8 cellular contexts compared by ENCODE assay signal in genomic region chr10:114876602-114877300, GRCh38.
DNase-seq lines count a peak whose midpoint lies in the region; TF ChIP-seq lines count a peak whose summit lies in the region.

No MANE protein-coding gene starts in this region.

- no peak overlapping the region for H3K4me3 ChIP-seq in cardiac fibroblast (replicated peaks in 1 of 2; ENCODE audit: low read depth in 2 of 2, low read length in 2 of 2)

- TF ChIP-seq CTCF in LNCAP (IDR thresholded peaks at IDR 0.05), result peak; percentile 85
- TF ChIP-seq CTCF in cardiac fibroblast (IDR thresholded peaks at IDR 0.05; ENCODE audit: low read depth, low read length), result peak; percentile 90

- DNase-seq in stimulated activated naive CD4-positive, alpha-beta T cell treated with Interleukin-2 at 50 U/mL for 16 hours (lab: John Stamatoyannopoulos, UW), result peak; percentile 2
- DNase-seq in stimulated activated naive CD4-positive, alpha-beta T cell (lab: John Stamatoyannopoulos, UW), result no peak
- peak; percentile 66 for DNase-seq in HCEC 1CT
- peak; percentile 47 for DNase-seq in SKM-1 (lab: John Stamatoyannopoulos, UW; ENCODE audit: unreplicated experiment)
- peak; percentile 64 to 82 for DNase-seq in cardiac fibroblast (ENCODE audit: low read depth in 2 of 2)
- DNase-seq in kidney tubule cell (ENCODE audit: low spot score), result peak; percentile 73
- DNase-seq in stimulated activated CD8-positive, alpha-beta memory T cell treated with anti-CD3 and anti-CD28 coated beads, Interleukin-15, amount 100 ng/mL, for 48 hours (ENCODE audit: low read depth in 2 of 2), result peak; percentile 26 to 40

Comparison
In these comparisons a context has a peak if more than half of its experiments do, and no peak if none do; other contexts are left out.
1. DNase-seq: peak in stimulated activated naive CD4-positive, alpha-beta T cell treated with Interleukin-2 at 50 U/mL for 16 hours (single experiment), HCEC 1CT (single experiment), SKM-1 (single experiment), cardiac fibroblast (2 of 2), kidney tubule cell (single experiment) and stimulated activated CD8-positive, alpha-beta memory T cell treated with anti-CD3 and anti-CD28 coated beads, Interleukin-15, amount 100 ng/mL, for 48 hours (2 of 2); none in stimulated activated naive CD4-positive, alpha-beta T cell (0 of 6).